ENCODE assay signal across 2 cellular contexts in genomic region chr11:3786781-3787428, GRCh38.
TF ChIP-seq lines count a peak whose summit lies in the region.

No MANE protein-coding gene starts in this region.

TF ChIP-seq in HEK293, 187 proteins besides CTCF, POLR2A, EP300 and RAD21:
- TF ChIP-seq PRDM6 (tag by site-specific recombination; IDR thresholded peaks at IDR 0.05): peak; percentile 74
- no peak for TF ChIP-seq ZSCAN23 (tag by site-specific recombination; IDR thresholded peaks at IDR 0.05)

TF ChIP-seq in GM12878, 131 proteins besides CTCF, POLR2A, EP300 and RAD21:
- TF ChIP-seq BRCA1 (IDR thresholded peaks at IDR 0.05; ENCODE audit: low read depth, low read length): no peak
- TF ChIP-seq NKRF (conservative IDR thresholded peaks at IDR 0.05): no peak
- no peak for TF ChIP-seq SRF (IDR thresholded peaks at IDR 0.05; ENCODE audit: low read depth in 2 of 2, low read length in 2 of 2)
- TF ChIP-seq MXI1 (IDR thresholded peaks at IDR 0.05; ENCODE audit: low read depth, low read length): no peak
- no peak for TF ChIP-seq NFYA (IDR thresholded peaks at IDR 0.05; ENCODE audit: borderline replicate concordance, low read depth, low read length)
- no peak for TF ChIP-seq SMAD1 (IDR thresholded peaks at IDR 0.05; ENCODE audit: low read depth, partially characterized antibody)
- no peak for TF ChIP-seq DPF2 (IDR thresholded peaks at IDR 0.05)
- no peak for TF ChIP-seq ZNF24 (IDR thresholded peaks at IDR 0.05)
- no peak for TF ChIP-seq FOS (IDR thresholded peaks at IDR 0.05; ENCODE audit: borderline replicate concordance, extremely low read depth, insufficient read length)
- TF ChIP-seq ZBTB11 (CRISPR knock-in tag; IDR thresholded peaks at IDR 0.05): no peak
- TF ChIP-seq SMARCA5 (IDR thresholded peaks at IDR 0.05): no peak
- TF ChIP-seq BCLAF1 (IDR thresholded peaks at IDR 0.05): no peak
- no peak for TF ChIP-seq CEBPZ (IDR thresholded peaks at IDR 0.05; ENCODE audit: low read depth, low read length)
- TF ChIP-seq CBFB (IDR thresholded peaks at IDR 0.05; ENCODE audit: low read depth): no peak
- no peak for TF ChIP-seq ZBTB4 (CRISPR knock-in tag; IDR thresholded peaks at IDR 0.05)
- no peak for TF ChIP-seq KDM1A (IDR thresholded peaks at IDR 0.05; ENCODE audit: borderline replicate concordance)
- no peak for TF ChIP-seq NR2F1 (conservative IDR thresholded peaks at IDR 0.05)
- no peak for TF ChIP-seq ESRRA (IDR thresholded peaks at IDR 0.05; ENCODE audit: low read length)
- TF ChIP-seq SPI1 (IDR thresholded peaks at IDR 0.05; ENCODE audit: borderline replicate concordance, insufficient read depth, low read depth, low read length): no peak
